In the genomic region with DNA sequence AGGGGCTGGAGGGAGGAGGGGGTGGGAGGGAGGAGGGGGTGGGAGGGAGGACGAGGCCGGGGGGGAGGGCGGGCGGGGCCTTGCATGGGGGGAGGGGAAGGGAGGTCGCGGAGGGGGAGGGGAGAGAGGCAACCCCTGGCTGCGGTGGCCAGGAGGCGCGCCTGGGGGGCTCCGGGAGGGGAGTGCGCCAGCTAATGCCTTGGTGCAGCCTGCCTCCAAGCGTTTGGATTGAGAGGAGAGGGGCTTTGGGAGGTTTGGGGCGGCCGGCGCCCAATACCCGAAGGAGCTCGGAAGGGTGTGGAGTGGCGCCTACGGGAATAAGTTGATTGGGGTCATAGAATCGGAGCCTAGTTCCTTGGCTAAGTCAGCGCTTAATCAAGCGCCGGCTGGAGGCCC, we compare ENCODE assay signal across 8 cellular contexts. TPM values are rescaled to one million over a fixed set of nuclear protein-coding genes. Genes with fewer than 3 reads are reported as not detected.
DNase-seq lines count a peak whose midpoint lies in the region; ATAC-seq and TF ChIP-seq lines count a peak whose summit lies in the region.

No MANE protein-coding gene starts in this region.

- peaks cover 5% of the 10 kb centered on the region for H3K9me3 Mint-ChIP-seq in activated T-helper 17 cell treated with anti-CD3 and anti-CD28 coated beads, Interleukin-2, amount 50 U/mL, for 72 hours
- H3K9me3 Mint-ChIP-seq in neural crest cell = peaks cover 7% of the 10 kb centered on the region

- H3K4me3 Mint-ChIP-seq in activated T-helper 17 cell treated with anti-CD3 and anti-CD28 coated beads, Interleukin-2, amount 50 U/mL, for 72 hours = peak overlapping the region; percentile 88
- peak overlapping the region; percentile 82 for H3K4me3 Mint-ChIP-seq in neural crest cell

- no peak for TF ChIP-seq CTCF in neural crest cell (conservative IDR thresholded peaks at IDR 0.05)

- ATAC-seq in activated CD4-positive, CD25-positive, alpha-beta regulatory T cell treated with anti-CD3 and anti-CD28 coated beads, Interleukin-2, amount 50 U/mL, for 24 hours = no peak
- no peak for ATAC-seq in activated T-helper 17 cell treated with anti-CD3 and anti-CD28 coated beads, Interleukin-2, amount 50 U/mL, for 72 hours (replicated peaks)
- no peak for ATAC-seq in HG03108 (IDR thresholded peaks at IDR 0.05; ENCODE audit: unreplicated experiment)

- H3K36me3 Mint-ChIP-seq in activated T-helper 17 cell treated with anti-CD3 and anti-CD28 coated beads, Interleukin-2, amount 50 U/mL, for 72 hours (ENCODE audit: low read depth) = peaks cover 57% of the 10 kb centered on the region
- H3K36me3 Mint-ChIP-seq in neural crest cell (ENCODE audit: low read depth) = peaks cover 14% of the 10 kb centered on the region

- no peaks in the 10 kb centered on the region for H3K27me3 Mint-ChIP-seq in activated T-helper 17 cell treated with anti-CD3 and anti-CD28 coated beads, Interleukin-2, amount 50 U/mL, for 72 hours
- peaks cover 44% of the 10 kb centered on the region for H3K27me3 Mint-ChIP-seq in neural crest cell (ENCODE audit: low read depth)

- peak; percentile 44 for DNase-seq in activated CD4-positive, CD25-positive, alpha-beta regulatory T cell treated with anti-CD3 and anti-CD28 coated beads, Interleukin-2, amount 50 U/mL, for 72 hours
- peak; percentile 80 for DNase-seq in NCI-H69 (lab: John Stamatoyannopoulos, UW)
- DNase-seq in foreskin melanocyte = peak; percentile 11
- DNase-seq in neural crest cell (ENCODE audit: low read depth, low spot score) = peak; percentile 52
- DNase-seq in ureter (ENCODE audit: low spot score) = peak; percentile 49

- H3K4me1 Mint-ChIP-seq in activated T-helper 17 cell treated with anti-CD3 and anti-CD28 coated beads, Interleukin-2, amount 50 U/mL, for 72 hours = peaks cover 36% of the 10 kb centered on the region
- peaks cover 26% of the 10 kb centered on the region for H3K4me1 Mint-ChIP-seq in neural crest cell

- H3K27ac Mint-ChIP-seq in activated T-helper 17 cell treated with anti-CD3 and anti-CD28 coated beads, Interleukin-2, amount 50 U/mL, for 72 hours = peak overlapping the region; percentile 94
- H3K27ac Mint-ChIP-seq in neural crest cell (ENCODE audit: unreplicated experiment) = peak overlapping the region; percentile 96

RNA-seq across cellular contexts. Expression of gene TFG, which starts 0.5 kb away (rescaled TPM):
- total RNA-seq in activated T-helper 17 cell treated with anti-CD3 and anti-CD28 coated beads, Interleukin-2, amount 50 U/mL, for 72 hours = 10 to 100 TPM; 49.5 to 71.8 TPM
- 91.2 and 91.3 TPM in 2 replicates for total RNA-seq in neural crest cell
- total RNA-seq in ureter = 86.9 TPM

Comparison
In these comparisons a context has a peak if more than half of its experiments do, and no peak if none do; other contexts are left out.
1. DNase-seq: peak in every context shown above with its lines; median percentile 80 in NCI-H69; 52 in neural crest cell; 49 in ureter; 44 in activated CD4-positive, CD25-positive, alpha-beta regulatory T cell treated with anti-CD3 and anti-CD28 coated beads, Interleukin-2, amount 50 U/mL, for 72 hours; 11 in foreskin melanocyte.